In the genomic region with DNA sequence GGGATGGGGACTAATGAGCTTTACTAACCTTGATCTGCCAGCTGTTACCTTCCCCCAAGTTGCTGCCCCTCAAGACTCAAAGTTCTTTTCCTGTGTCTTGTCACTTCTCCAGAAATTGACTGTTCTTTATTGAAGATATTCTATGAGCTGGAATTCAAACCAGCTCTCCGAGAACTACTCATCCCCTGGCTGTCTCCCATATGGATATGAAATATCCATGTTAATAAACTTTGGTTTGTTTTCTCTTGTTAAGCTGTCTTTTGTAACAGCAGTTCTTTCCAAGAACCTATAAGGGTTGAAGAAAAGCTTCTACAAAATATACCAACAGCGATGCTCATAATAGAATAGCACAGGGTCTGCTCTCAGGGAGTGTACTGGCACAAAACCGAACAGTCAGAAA, we compare ENCODE assay signal across 25 cellular contexts.
"Had no signal": no experiment of that assay in that cellular context is flagged by ENCODE, and none has a peak within 500 bp of the region (broad histone marks: within the 10 kb centered on the region; RNA-seq: fewer than 3 reads in every experiment).

No MANE protein-coding gene starts in this region.

- DNase-seq: effector CD4-positive, alpha-beta T cell; foreskin keratinocyte; kidney; left cardiac atrium; left ventricle myocardium inferior; lower lobe of right lung; mesenchymal stem cell; midbrain; nucleus accumbens; pancreas; right cardiac atrium; stimulated activated CD4-positive, alpha-beta T cell treated with anti-CD3 and anti-CD28 coated beads, Interleukin-4, amount 100 ng/mL, for 1 hour; stimulated activated CD8-positive, alpha-beta memory T cell treated with anti-CD3 and anti-CD28 coated beads, Interleukin-4, amount 100 ng/mL, for 48 hours; testis; upper lobe of right lung had no signal

- H3K4me3 Mint-ChIP-seq: dendritic cell treated with granulocyte-macrophage colony-stimulating factor and Interleukin-4, amounts not matched to agents 40 ng/mL and 50 ng/mL, for 4 days; natural killer cell treated with Interleukin-12 subunit alpha and Interleukin-12 subunit beta and Interleukin-15 and Interleukin-18, amount 100 ng/mL, for 72 hours; neural progenitor cell; stimulated activated effector memory CD8-positive, alpha-beta T cell treated with anti-CD3 and anti-CD28 coated beads, Interleukin-12 subunit alpha, Interleukin-12 subunit beta, amount 100 ng/mL, for 72 hours; stimulated activated naive CD8-positive, alpha-beta T cell treated with anti-CD3 and anti-CD28 coated beads, Interleukin-15, Interleukin-2, amounts not matched to agents 100 ng/mL and 50 ng/mL, for 24 hours had no signal

- H3K36me3 ChIP-seq: left ventricle myocardium inferior, lower lobe of right lung, neural progenitor cell, pancreas, tibial nerve, upper lobe of right lung, vagina had no signal

- H2AFZ ChIP-seq: hepatocyte, neural progenitor cell had no signal

- H3K4me3 ChIP-seq: hepatocyte, left ventricle myocardium inferior, lower lobe of right lung, neural progenitor cell, pancreas, smooth muscle cell, testis, tibial nerve, upper lobe of right lung, vagina had no signal

- H3K4me1 Mint-ChIP-seq: stimulated activated effector memory CD8-positive, alpha-beta T cell treated with anti-CD3 and anti-CD28 coated beads, Interleukin-12 subunit alpha, Interleukin-12 subunit beta, amount 100 ng/mL, for 72 hours had no signal

- H3K9ac ChIP-seq: neural progenitor cell had no signal

- ATAC-seq: foreskin keratinocyte; left cardiac atrium; lower lobe of right lung; natural killer cell treated with Interleukin-12 subunit alpha and Interleukin-12 subunit beta and Interleukin-15 and Interleukin-18, amount 100 ng/mL, for 72 hours; pancreas; right cardiac atrium; stimulated activated effector memory CD8-positive, alpha-beta T cell treated with anti-CD3 and anti-CD28 coated beads, Interleukin-12 subunit alpha, Interleukin-12 subunit beta, amount 100 ng/mL, for 72 hours; upper lobe of right lung had no signal

- H3K4me1 ChIP-seq: foreskin keratinocyte, left ventricle myocardium inferior, lower lobe of right lung, pancreas, testis, tibial nerve, upper lobe of right lung, vagina had no signal

- H3K9me3 ChIP-seq: left ventricle myocardium inferior, lower lobe of right lung, pancreas, testis, tibial nerve, upper lobe of right lung, vagina had no signal

- H3K27me3 ChIP-seq: pancreas, testis, vagina had no signal

- H3K9me3 Mint-ChIP-seq: dendritic cell treated with granulocyte-macrophage colony-stimulating factor and Interleukin-4, amounts not matched to agents 40 ng/mL and 50 ng/mL, for 4 days; natural killer cell treated with Interleukin-12 subunit alpha and Interleukin-12 subunit beta and Interleukin-15 and Interleukin-18, amount 100 ng/mL, for 72 hours; neural progenitor cell; stimulated activated effector memory CD8-positive, alpha-beta T cell treated with anti-CD3 and anti-CD28 coated beads, Interleukin-12 subunit alpha, Interleukin-12 subunit beta, amount 100 ng/mL, for 72 hours; stimulated activated naive CD8-positive, alpha-beta T cell treated with anti-CD3 and anti-CD28 coated beads, Interleukin-15, Interleukin-2, amounts not matched to agents 100 ng/mL and 50 ng/mL, for 24 hours had no signal

- H3K36me3 Mint-ChIP-seq: natural killer cell treated with Interleukin-12 subunit alpha and Interleukin-12 subunit beta and Interleukin-15 and Interleukin-18, amount 100 ng/mL, for 72 hours; neural progenitor cell; stimulated activated effector memory CD8-positive, alpha-beta T cell treated with anti-CD3 and anti-CD28 coated beads, Interleukin-12 subunit alpha, Interleukin-12 subunit beta, amount 100 ng/mL, for 72 hours had no signal

- H3K79me2 ChIP-seq: hepatocyte had no signal

- H3K4me2 ChIP-seq: hepatocyte, neural progenitor cell, smooth muscle cell had no signal

- H3K27ac Mint-ChIP-seq: dendritic cell treated with granulocyte-macrophage colony-stimulating factor and Interleukin-4, amounts not matched to agents 40 ng/mL and 50 ng/mL, for 4 days; natural killer cell treated with Interleukin-12 subunit alpha and Interleukin-12 subunit beta and Interleukin-15 and Interleukin-18, amount 100 ng/mL, for 72 hours; neural progenitor cell; progenitor cell of endocrine pancreas; stimulated activated effector memory CD8-positive, alpha-beta T cell treated with anti-CD3 and anti-CD28 coated beads, Interleukin-12 subunit alpha, Interleukin-12 subunit beta, amount 100 ng/mL, for 72 hours; stimulated activated naive CD8-positive, alpha-beta T cell treated with anti-CD3 and anti-CD28 coated beads, Interleukin-15, Interleukin-2, amounts not matched to agents 100 ng/mL and 50 ng/mL, for 24 hours had no signal

- H3K27ac ChIP-seq: foreskin keratinocyte, hepatocyte, left ventricle myocardium inferior, lower lobe of right lung, neural progenitor cell, pancreas, testis, tibial nerve, upper lobe of right lung, vagina had no signal
